8 cellular contexts compared by ENCODE assay signal in the genomic region with DNA sequence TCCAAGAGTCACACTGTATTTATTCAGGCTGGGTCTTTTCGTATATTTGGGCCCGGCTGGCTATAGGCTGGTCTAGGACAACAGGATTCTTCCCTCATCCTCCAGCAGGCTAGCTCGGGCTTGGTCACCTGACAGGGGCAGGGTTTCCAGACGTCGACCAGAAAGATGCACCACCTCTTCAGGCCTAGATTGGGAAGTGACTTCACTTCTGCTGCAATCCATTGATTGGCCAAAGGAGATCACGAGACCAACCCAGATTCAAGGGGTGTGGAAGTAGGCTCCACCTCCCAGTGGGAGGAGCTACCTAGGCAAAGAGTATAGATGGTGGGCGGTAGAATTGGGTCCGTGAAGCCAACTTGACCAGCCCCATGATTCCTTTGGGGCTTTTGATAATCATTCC.
DNase-seq lines count a peak whose midpoint lies in the region; ATAC-seq, FAIRE-seq and TF ChIP-seq lines count a peak whose summit lies in the region.
"Not testable (repeated sequence)": the region's sequence is repeated elsewhere in the genome, so short reads cannot be mapped to it uniquely, and the experiment has no call there.

No MANE protein-coding gene starts in this region.

- not testable (repeated sequence) for H3K9me3 ChIP-seq in CD8-positive, alpha-beta T cell (ENCODE audit: low read length); gastroesophageal sphincter

- not testable (repeated sequence) for H3K9me3 Mint-ChIP-seq in CD8-positive, alpha-beta T cell; activated CD4-positive, alpha-beta T cell treated with anti-CD3 and anti-CD28 coated beads, Interleukin-2, amount 10 ng/mL, durations not matched to agents 7 days and 5 days; activated naive CD8-positive, alpha-beta T cell treated with anti-CD3 and anti-CD28 coated beads, Interleukin-2, amount 50 U/mL, for 24 hours; natural killer cell

- not testable (repeated sequence) for H3K4me3 ChIP-seq in CD8-positive, alpha-beta T cell (ENCODE audit: low read depth, low read length); gastroesophageal sphincter

- not testable (repeated sequence) for TF ChIP-seq EP300 in gastroesophageal sphincter (IDR thresholded peaks at IDR 0.05)

- not testable (repeated sequence) for TF ChIP-seq CTCF in CD8-positive, alpha-beta T cell (IDR thresholded peaks at IDR 0.05); gastroesophageal sphincter (IDR thresholded peaks at IDR 0.05); natural killer cell (IDR thresholded peaks at IDR 0.05)

- DNase-seq in CD8-positive, alpha-beta T cell; HTR-8/SVneo (ENCODE audit: insufficient read length, low spot score); activated naive CD8-positive, alpha-beta T cell treated with anti-CD3 and anti-CD28 coated beads, Interleukin-2, amount 50 U/mL, for 24 hours; natural killer cell; urothelium cell line (ENCODE audit: low spot score): not testable (repeated sequence)
- DNase-seq in activated CD4-positive, alpha-beta T cell treated with anti-CD3 and anti-CD28 coated beads, Interleukin-2, amount 10 ng/mL, durations not matched to agents 7 days and 5 days: peak; percentile 32

- intact Hi-C loops in CD8-positive, alpha-beta T cell (cut with DNase I, micrococcal nuclease); natural killer cell (cut with micrococcal nuclease): not testable (repeated sequence)

- H3K27me3 Mint-ChIP-seq in CD8-positive, alpha-beta T cell (ENCODE audit: low read depth); activated CD4-positive, alpha-beta T cell treated with anti-CD3 and anti-CD28 coated beads, Interleukin-2, amount 10 ng/mL, durations not matched to agents 7 days and 5 days; activated naive CD8-positive, alpha-beta T cell treated with anti-CD3 and anti-CD28 coated beads, Interleukin-2, amount 50 U/mL, for 24 hours: not testable (repeated sequence)
- H3K27me3 Mint-ChIP-seq in natural killer cell (ENCODE audit: low read depth in 2 of 2): peaks cover 0 to 10% of the 10 kb centered on the region in 2 donors

- not testable (repeated sequence) for H3K27ac Mint-ChIP-seq in CD8-positive, alpha-beta T cell; activated CD4-positive, alpha-beta T cell treated with anti-CD3 and anti-CD28 coated beads, Interleukin-2, amount 10 ng/mL, durations not matched to agents 7 days and 5 days; activated naive CD8-positive, alpha-beta T cell treated with anti-CD3 and anti-CD28 coated beads, Interleukin-2, amount 50 U/mL, for 24 hours; natural killer cell

- not testable (repeated sequence) for H3K4me1 ChIP-seq in CD8-positive, alpha-beta T cell (ENCODE audit: insufficient read depth, low read length); gastroesophageal sphincter

- CTCF ChIA-PET in CD8-positive, alpha-beta T cell (lab: Charles Lee); activated CD4-positive, alpha-beta T cell treated with anti-CD3 and anti-CD28 coated beads, Interleukin-2, amount 10 ng/mL, durations not matched to agents 7 days and 5 days (lab: Charles Lee): not testable (repeated sequence)

- not testable (repeated sequence) for H3K36me3 ChIP-seq in CD8-positive, alpha-beta T cell (ENCODE audit: insufficient read depth, low read length); gastroesophageal sphincter

- WGBS in gastroesophageal sphincter (ENCODE audit: low coverage in 1 of 2), 2 donors: no CpG with 5 or more reads among the region's 8 CpGs

- peak; percentile 94 for ATAC-seq in CD8-positive, alpha-beta T cell
- ATAC-seq in GM21529 (IDR thresholded peaks at IDR 0.05; ENCODE audit: unreplicated experiment): peak; percentile 58
- peak; percentile 77 for ATAC-seq in activated naive CD8-positive, alpha-beta T cell treated with anti-CD3 and anti-CD28 coated beads, Interleukin-2, amount 50 U/mL, for 24 hours
- peak; percentile 55 for ATAC-seq in gastroesophageal sphincter
- peak; percentile 77 to 95 (median 88) for ATAC-seq in natural killer cell

- POLR2A ChIA-PET in CD8-positive, alpha-beta T cell (lab: Charles Lee); activated CD4-positive, alpha-beta T cell treated with anti-CD3 and anti-CD28 coated beads, Interleukin-2, amount 10 ng/mL, durations not matched to agents 7 days and 5 days (lab: Charles Lee): not testable (repeated sequence)

- not testable (repeated sequence) for TF ChIP-seq POLR2A in gastroesophageal sphincter (IDR thresholded peaks at IDR 0.05)

- not testable (repeated sequence) for H3K27ac ChIP-seq in CD8-positive, alpha-beta T cell (ENCODE audit: low read depth, low read length); gastroesophageal sphincter

- FAIRE-seq in HTR-8/SVneo (lab: Jason Lieb, UNC) (peak; percentile 26), urothelium cell line (lab: Jason Lieb, UNC) (peak; percentile 9)

- H3K4me1 Mint-ChIP-seq in CD8-positive, alpha-beta T cell (ENCODE audit: low read depth); activated CD4-positive, alpha-beta T cell treated with anti-CD3 and anti-CD28 coated beads, Interleukin-2, amount 10 ng/mL, durations not matched to agents 7 days and 5 days; activated naive CD8-positive, alpha-beta T cell treated with anti-CD3 and anti-CD28 coated beads, Interleukin-2, amount 50 U/mL, for 24 hours; natural killer cell: not testable (repeated sequence)

- H3K27me3 ChIP-seq in CD8-positive, alpha-beta T cell (ENCODE audit: insufficient read depth, low read length); gastroesophageal sphincter: not testable (repeated sequence)

- H3K36me3 Mint-ChIP-seq in CD8-positive, alpha-beta T cell; activated CD4-positive, alpha-beta T cell treated with anti-CD3 and anti-CD28 coated beads, Interleukin-2, amount 10 ng/mL, durations not matched to agents 7 days and 5 days (ENCODE audit: low read depth); activated naive CD8-positive, alpha-beta T cell treated with anti-CD3 and anti-CD28 coated beads, Interleukin-2, amount 50 U/mL, for 24 hours (ENCODE audit: low read depth); natural killer cell: not testable (repeated sequence)

- not testable (repeated sequence) for H3K4me3 Mint-ChIP-seq in CD8-positive, alpha-beta T cell; activated CD4-positive, alpha-beta T cell treated with anti-CD3 and anti-CD28 coated beads, Interleukin-2, amount 10 ng/mL, durations not matched to agents 7 days and 5 days; activated naive CD8-positive, alpha-beta T cell treated with anti-CD3 and anti-CD28 coated beads, Interleukin-2, amount 50 U/mL, for 24 hours; natural killer cell
